ENCODE assay signal across 32 cellular contexts in the genomic region with DNA sequence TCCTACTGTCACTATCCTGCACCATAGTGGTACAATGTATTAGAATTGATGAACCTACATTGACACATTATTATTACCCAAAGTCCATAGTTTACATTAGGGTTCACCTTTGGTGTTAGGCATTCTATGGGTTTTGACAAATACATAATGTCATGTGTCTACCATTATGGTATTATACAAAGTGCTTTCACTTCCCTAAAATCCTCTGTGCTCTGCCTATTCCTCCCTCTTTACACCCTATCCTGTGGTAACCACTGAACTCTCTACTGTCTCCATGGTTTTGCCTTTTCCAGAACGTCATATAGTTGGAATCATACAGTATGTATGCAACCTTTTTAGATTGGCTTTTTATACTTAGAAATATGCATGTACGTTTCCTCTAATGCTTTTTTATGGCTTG.
"Had no signal": no experiment of that assay in that cellular context is flagged by ENCODE, and none has a peak within 500 bp of the region (broad histone marks: within the 10 kb centered on the region; RNA-seq: fewer than 3 reads in every experiment).

No MANE protein-coding gene starts in this region.

- H3K4me3 Mint-ChIP-seq: activated CD4-positive, alpha-beta memory T cell treated with anti-CD3 and anti-CD28 coated beads, Interleukin-2, amount 10 ng/mL, durations not matched to agents 7 days and 5 days; activated CD4-positive, alpha-beta T cell treated with anti-CD3 and anti-CD28 coated beads, Interleukin-2, amount 10 ng/mL, durations not matched to agents 7 days and 5 days; central memory CD8-positive, alpha-beta T cell; dendritic cell treated with granulocyte-macrophage colony-stimulating factor and Interleukin-4, amounts not matched to agents 40 ng/mL and 50 ng/mL, for 4 days; mesothelial cell of epicardium; naive B cell; nephron progenitor cell; stimulated activated memory B cell treated with anti-CD40 and anti-IgM and Interleukin-4, amounts not matched to agents 10 μg/mL and 1 μg/mL and 100 μg/mL, for 72 hours; stimulated activated naive CD8-positive, alpha-beta T cell treated with anti-CD3 and anti-CD28 coated beads, Interleukin-15, amount 100 ng/mL, for 72 hours; type B pancreatic cell; WTC11 had no signal

- H3K27ac Mint-ChIP-seq: activated CD4-positive, alpha-beta memory T cell treated with anti-CD3 and anti-CD28 coated beads, Interleukin-2, amount 10 ng/mL, durations not matched to agents 7 days and 5 days; activated CD4-positive, alpha-beta T cell treated with anti-CD3 and anti-CD28 coated beads, Interleukin-2, amount 10 ng/mL, durations not matched to agents 7 days and 5 days; activated naive CD4-positive, alpha-beta T cell treated with anti-CD3 and anti-CD28 coated beads, Interleukin-2, amount 50 U/mL, for 72 hours; activated T-helper 2 cell treated with anti-CD3 and anti-CD28 coated beads, Interferon-gamma antibody, Interleukin-2, Interleukin-4, amounts not matched to agents 10 μg/mL and 5 μg/mL and 100 μg/mL, durations not matched to agents 14 hours and 24 hours and 36 hours; dendritic cell treated with granulocyte-macrophage colony-stimulating factor and Interleukin-4, amounts not matched to agents 40 ng/mL and 50 ng/mL, for 4 days; mesothelial cell of epicardium; nephron progenitor cell; progenitor cell of endocrine pancreas; stimulated activated memory B cell treated with anti-CD40 and anti-IgM and Interleukin-4, amounts not matched to agents 10 μg/mL and 1 μg/mL and 100 μg/mL, for 72 hours; stimulated activated naive CD8-positive, alpha-beta T cell treated with anti-CD3 and anti-CD28 coated beads, Interleukin-15, amount 100 ng/mL, for 72 hours; type B pancreatic cell; WTC11 had no signal

- H3K4me1 Mint-ChIP-seq: central memory CD8-positive, alpha-beta T cell; mesothelial cell of epicardium; nephron progenitor cell; stimulated activated naive CD8-positive, alpha-beta T cell treated with anti-CD3 and anti-CD28 coated beads, Interleukin-15, amount 100 ng/mL, for 72 hours; WTC11 had no signal

- H3K27me3 ChIP-seq: esophagus squamous epithelium, ovary, right lobe of liver, vagina had no signal

- H3K27ac ChIP-seq: esophagus squamous epithelium, left ventricle myocardium inferior, ovary, right lobe of liver, skin epidermis, vagina had no signal

- FAIRE-seq: bronchial epithelial cell, islet of Langerhans had no signal

- H3K4me3 ChIP-seq: esophagus squamous epithelium, left ventricle myocardium inferior, ovary, right lobe of liver, skin epidermis, vagina had no signal

- H3K9me3 ChIP-seq: esophagus squamous epithelium, ovary, right lobe of liver, vagina had no signal

- H3K27me3 Mint-ChIP-seq: activated CD4-positive, alpha-beta memory T cell treated with anti-CD3 and anti-CD28 coated beads, Interleukin-2, amount 10 ng/mL, durations not matched to agents 7 days and 5 days; activated CD4-positive, alpha-beta T cell treated with anti-CD3 and anti-CD28 coated beads, Interleukin-2, amount 10 ng/mL, durations not matched to agents 7 days and 5 days; central memory CD8-positive, alpha-beta T cell; dendritic cell treated with granulocyte-macrophage colony-stimulating factor and Interleukin-4, amounts not matched to agents 40 ng/mL and 50 ng/mL, for 4 days; naive B cell; progenitor cell of endocrine pancreas; stimulated activated memory B cell treated with anti-CD40 and anti-IgM and Interleukin-4, amounts not matched to agents 10 μg/mL and 1 μg/mL and 100 μg/mL, for 72 hours; stimulated activated naive CD8-positive, alpha-beta T cell treated with anti-CD3 and anti-CD28 coated beads, Interleukin-15, amount 100 ng/mL, for 72 hours; type B pancreatic cell had no signal

- H3K9me3 Mint-ChIP-seq: activated CD4-positive, alpha-beta memory T cell treated with anti-CD3 and anti-CD28 coated beads, Interleukin-2, amount 10 ng/mL, durations not matched to agents 7 days and 5 days; central memory CD8-positive, alpha-beta T cell had no signal

- DNase-seq: activated CD4-positive, alpha-beta memory T cell treated with anti-CD3 and anti-CD28 coated beads, Interleukin-2, amount 10 ng/mL, durations not matched to agents 7 days and 5 days; activated CD4-positive, alpha-beta T cell treated with anti-CD3 and anti-CD28 coated beads for 1 hour; activated CD4-positive, alpha-beta T cell treated with anti-CD3 and anti-CD28 coated beads, Interleukin-2, amount 10 ng/mL, durations not matched to agents 7 days and 5 days; activated naive CD4-positive, alpha-beta T cell; activated T-cell treated with anti-CD3 and anti-CD28 coated beads, Interleukin-2, amount 50 U/mL, for 48 hours; effector CD4-positive, alpha-beta T cell; esophagus squamous epithelium; foreskin melanocyte; left ventricle myocardium inferior; naive B cell; nephron progenitor cell; ovary; right lobe of liver; stimulated activated CD4-positive, alpha-beta T cell treated with anti-CD3 and anti-CD28 coated beads, Interleukin-1b, Interleukin-23, amount 100 ng/mL, for 48 hours; stimulated activated CD4-positive, alpha-beta T cell treated with anti-CD3 and anti-CD28 coated beads, Interleukin-4, amount 100 ng/mL, for 4 hours; stimulated activated CD8-positive, alpha-beta memory T cell treated with anti-CD3 and anti-CD28 coated beads, Interleukin-4, amount 100 ng/mL, for 48 hours; stimulated activated naive CD8-positive, alpha-beta T cell treated with anti-CD3 and anti-CD28 coated beads, Interleukin-15, amount 100 ng/mL, for 72 hours; substantia nigra; T1000 had no signal

- H3K4me1 ChIP-seq: esophagus squamous epithelium, left ventricle myocardium inferior, right lobe of liver, vagina had no signal

- H3K36me3 ChIP-seq: ovary, right lobe of liver had no signal

- H3K36me3 Mint-ChIP-seq: WTC11 had no signal

- ATAC-seq: activated naive CD4-positive, alpha-beta T cell treated with anti-CD3 and anti-CD28 coated beads, Interleukin-2, amount 50 U/mL, for 72 hours; right lobe of liver; stimulated activated memory B cell treated with anti-CD40 and anti-IgM and Interleukin-4, amounts not matched to agents 10 μg/mL and 1 μg/mL and 100 μg/mL, for 72 hours; stimulated activated naive CD8-positive, alpha-beta T cell treated with anti-CD3 and anti-CD28 coated beads, Interleukin-15, amount 100 ng/mL, for 72 hours; WTC11 had no signal
